9 cellular contexts compared by ENCODE assay signal in the genomic region with DNA sequence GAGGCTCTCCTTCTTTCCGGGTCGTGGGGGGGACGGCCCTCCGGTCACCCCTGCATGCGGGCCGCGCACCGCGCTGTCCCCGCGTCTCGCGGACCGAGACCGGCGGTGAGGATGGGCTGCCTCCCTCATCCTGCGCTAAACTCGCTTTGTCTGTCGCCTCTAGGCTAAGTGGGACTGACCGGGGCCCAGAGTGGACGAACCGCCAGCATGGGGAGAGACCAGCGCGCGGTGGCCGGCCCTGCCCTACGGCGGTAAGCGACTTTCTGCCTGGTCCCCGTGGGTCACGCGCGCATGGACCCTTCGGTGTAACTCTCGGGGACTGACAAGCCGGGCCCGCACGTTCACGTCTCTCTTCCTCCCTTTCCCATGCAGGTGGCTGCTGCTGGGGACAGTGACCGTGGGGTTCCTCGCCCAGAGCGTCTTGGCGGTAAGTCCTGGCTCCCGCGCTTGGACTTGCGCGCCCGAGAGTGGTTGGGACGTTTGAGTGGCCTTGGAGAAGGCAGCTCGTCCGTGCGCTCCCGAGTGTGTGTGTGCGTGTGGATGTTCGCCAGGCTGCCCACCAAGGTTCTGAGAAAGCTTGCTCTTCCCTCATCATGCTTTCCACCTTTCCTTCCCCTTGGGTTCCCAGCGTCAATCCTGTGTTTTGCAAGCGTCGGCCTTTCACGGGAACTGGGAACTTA. TPM values are rescaled to one million over a fixed set of nuclear protein-coding genes. Genes with fewer than 3 reads are reported as not detected.
A peak's percentile ranks its signal among the peaks of the same experiment; 100 is the strongest.
DNase-seq lines count a peak whose midpoint lies in the region; ATAC-seq and TF ChIP-seq lines count a peak whose summit lies in the region.
"Had no signal": no experiment of that assay in that cellular context is flagged by ENCODE, and none has a peak within 500 bp of the region (broad histone marks: within the 10 kb centered on the region; RNA-seq: fewer than 3 reads in every experiment).

No MANE protein-coding gene starts in this region.

- no peak for DNase-seq in activated naive CD4-positive, alpha-beta T cell treated with anti-CD3 and anti-CD28 coated beads for 36 hours
- DNase-seq in activated naive CD4-positive, alpha-beta T cell treated with Interleukin-2 at 50 U/mL for 16 hours = no peak
- DNase-seq in mesendoderm = peak; percentile 37
- no peak for DNase-seq in upper lobe of right lung
- no peak for DNase-seq in NCI-H69 (lab: John Stamatoyannopoulos, UW)
- DNase-seq in activated CD4-positive, alpha-beta T cell treated with anti-CD3 and anti-CD28 coated beads for 4 hours = no peak

- no peak overlapping the region for H4K5ac ChIP-seq in mesendoderm (ENCODE audit: low read length)

- H3K9ac ChIP-seq in mesendoderm (ENCODE audit: low read length) = peak overlapping the region; percentile 81

- no peak overlapping the region for H3K4ac ChIP-seq in mesendoderm (ENCODE audit: low read depth, low read length)

- peak overlapping the region; percentile 95 for H3K18ac ChIP-seq in mesendoderm (ENCODE audit: low read length)

- H3K27ac Mint-ChIP-seq in activated naive CD4-positive, alpha-beta T cell treated with anti-CD3 and anti-CD28 coated beads for 36 hours = no peak overlapping the region

- no peak for TF ChIP-seq CTCF in upper lobe of right lung (IDR thresholded peaks at IDR 0.05)

- H3K4me3 Mint-ChIP-seq in activated naive CD4-positive, alpha-beta T cell treated with anti-CD3 and anti-CD28 coated beads for 36 hours = peak overlapping the region; percentile 28

- H3K36me3 ChIP-seq in ectodermal cell (ENCODE audit: control insufficient read depth, insufficient read depth, low read length) (peaks cover 5% of the 10 kb centered on the region), mesendoderm (ENCODE audit: control insufficient read depth, insufficient read depth, low read length) (no peaks in the 10 kb centered on the region), upper lobe of right lung (no peaks in the 10 kb centered on the region)

- H3K36me3 Mint-ChIP-seq in activated naive CD4-positive, alpha-beta T cell treated with anti-CD3 and anti-CD28 coated beads for 36 hours (ENCODE audit: low read depth) = no peaks in the 10 kb centered on the region

- H3K27me3 Mint-ChIP-seq in activated naive CD4-positive, alpha-beta T cell treated with anti-CD3 and anti-CD28 coated beads for 36 hours (ENCODE audit: low read depth) = peaks cover 68% of the 10 kb centered on the region

- H3K27ac ChIP-seq in ectodermal cell (ENCODE audit: insufficient read depth, low read depth, low read length, poor library complexity, severe bottlenecking) = no peak overlapping the region
- H3K27ac ChIP-seq in mesendoderm (ENCODE audit: low read depth, low read length) = peak overlapping the region; percentile 29
- H3K27ac ChIP-seq in upper lobe of right lung = peak overlapping the region; percentile 89

- H4K8ac ChIP-seq in mesendoderm (ENCODE audit: low read depth, low read length) = no peak overlapping the region

- H3K9me3 ChIP-seq in ectodermal cell (ENCODE audit: control insufficient read depth, low read length) = no peaks in the 10 kb centered on the region
- H3K9me3 ChIP-seq in upper lobe of right lung = no peaks in the 10 kb centered on the region

- peaks cover 15% of the 10 kb centered on the region for H3K79me2 ChIP-seq in mesendoderm (ENCODE audit: control insufficient read depth, insufficient read depth, low read length)

- intact Hi-C loops in activated naive CD4-positive, alpha-beta T cell treated with anti-CD3 and anti-CD28 coated beads for 36 hours (cut with micrococcal nuclease) = no loop called here
- intact Hi-C loops in upper lobe of right lung (cut with DNase I) = loop anchor here (10.0 kb wide), 1 partner anchor 83 kb away; no protein-coding TSS in a partner anchor

- no peak overlapping the region for H2BK15ac ChIP-seq in mesendoderm (replicated peaks; ENCODE audit: low read depth)

- H2BK120ac ChIP-seq in mesendoderm (ENCODE audit: low read depth, low read length) = no peak overlapping the region

- peaks cover 14% of the 10 kb centered on the region for H3K79me1 ChIP-seq in mesendoderm (ENCODE audit: low read length)

- 1% methylated on average over 59 of the region's 59 CpGs for WGBS in ectodermal cell, 2 experiments
- no CpG with 5 or more reads among the region's 59 CpGs for WGBS in mesendoderm (ENCODE audit: extremely low coverage, insufficient coverage, low lambda C conversion rate)

- peaks cover 13% of the 10 kb centered on the region for H3K4me1 Mint-ChIP-seq in activated naive CD4-positive, alpha-beta T cell treated with anti-CD3 and anti-CD28 coated beads for 36 hours (ENCODE audit: low read depth)

- CTCF ChIA-PET in activated naive CD4-positive, alpha-beta T cell treated with anti-CD3 and anti-CD28 coated beads for 36 hours (lab: Charles Lee) = interaction anchor here (1.1 kb wide), 1 partner anchor 17 kb away, joined by 3 read pairs; no protein-coding TSS in a partner anchor

- peak overlapping the region; percentile 67 for H3K4me2 ChIP-seq in mesendoderm (ENCODE audit: low read length)

- peak overlapping the region; percentile 35 for H2BK5ac ChIP-seq in mesendoderm (ENCODE audit: low read length)

- H3K27me3 ChIP-seq in ectodermal cell (ENCODE audit: control insufficient read depth, insufficient read depth, low read length, poor library complexity, severe bottlenecking) = peaks cover 8% of the 10 kb centered on the region
- H3K27me3 ChIP-seq in mesendoderm (ENCODE audit: insufficient read depth, low read length, poor library complexity) = no peaks in the 10 kb centered on the region
- H3K27me3 ChIP-seq in upper lobe of right lung = peaks cover 25% of the 10 kb centered on the region

- peak overlapping the region; percentile 93 for H3K56ac ChIP-seq in mesendoderm (ENCODE audit: low read length)

- peaks cover 25% of the 10 kb centered on the region for H3K4me1 ChIP-seq in ectodermal cell (ENCODE audit: control insufficient read depth, insufficient read depth, low read length)
- peaks cover 3% of the 10 kb centered on the region for H3K4me1 ChIP-seq in mesendoderm (ENCODE audit: control insufficient read depth, low read depth, low read length)
- H3K4me1 ChIP-seq in upper lobe of right lung = peaks cover 31% of the 10 kb centered on the region

- ATAC-seq in upper lobe of right lung (peak; percentile 11), GM18511 (IDR thresholded peaks at IDR 0.05; ENCODE audit: unreplicated experiment) (no peak)

- no peaks in the 10 kb centered on the region for H3K9me3 Mint-ChIP-seq in activated naive CD4-positive, alpha-beta T cell treated with anti-CD3 and anti-CD28 coated beads for 36 hours

- peak overlapping the region; percentile 78 for H3K4me3 ChIP-seq in ectodermal cell (ENCODE audit: insufficient read depth, low read depth, low read length)
- peak overlapping the region; percentile 63 for H3K4me3 ChIP-seq in mesendoderm (ENCODE audit: low read length)
- H3K4me3 ChIP-seq in upper lobe of right lung = peak overlapping the region; percentile 71

- peak overlapping the region; percentile 69 for H3K23ac ChIP-seq in mesendoderm (ENCODE audit: low read length)

- H2AK5ac ChIP-seq in mesendoderm (ENCODE audit: low read length) = no peak overlapping the region

RNA-seq across cellular contexts. Expression of a gene that starts 0.8 kb away (rescaled TPM):
- not detected for total RNA-seq in activated naive CD4-positive, alpha-beta T cell treated with anti-CD3 and anti-CD28 coated beads for 36 hours
- 127 TPM for polyA plus RNA-seq in ectodermal cell (2013, experiment 1 of 4)
- 125 TPM for polyA plus RNA-seq in ectodermal cell (2013, experiment 2 of 4)
- polyA plus RNA-seq in ectodermal cell (2013, experiment 3 of 4) = 124 TPM
- 132 TPM for polyA plus RNA-seq in ectodermal cell (2013, experiment 4 of 4)
- polyA plus RNA-seq in mesendoderm (2013, experiment 1 of 2) = 32.1 TPM
- 31.1 TPM for polyA plus RNA-seq in mesendoderm (2013, experiment 2 of 2)
- 273 TPM for total RNA-seq in upper lobe of right lung
- total RNA-seq: T-helper 2 cell treated with Interferon-gamma antibody and Interleukin-4, amounts not matched to agents 100 ng/mL and 5 ng/mL, for 36 hours had no signal

RNA-seq across cellular contexts. Expression of a gene that starts 0.9 kb away (rescaled TPM):
- total RNA-seq in activated naive CD4-positive, alpha-beta T cell treated with anti-CD3 and anti-CD28 coated beads for 36 hours = under 1 TPM in 1 of 2 experiments, not detected in 1; 0.07 TPM
- polyA plus RNA-seq in ectodermal cell (2013, experiment 1 of 4) = 102 TPM
- polyA plus RNA-seq in ectodermal cell (2013, experiment 2 of 4) = 103 TPM
- 89.1 TPM for polyA plus RNA-seq in ectodermal cell (2013, experiment 3 of 4)
- polyA plus RNA-seq in ectodermal cell (2013, experiment 4 of 4) = 97.5 TPM
- 28.0 TPM for polyA plus RNA-seq in mesendoderm (2013, experiment 1 of 2)
- polyA plus RNA-seq in mesendoderm (2013, experiment 2 of 2) = 29.2 TPM
- total RNA-seq in upper lobe of right lung = 242 TPM
- total RNA-seq: T-helper 2 cell treated with Interferon-gamma antibody and Interleukin-4, amounts not matched to agents 100 ng/mL and 5 ng/mL, for 36 hours had no signal

Comparison
In these comparisons a context has a peak if more than half of its experiments do, and no peak if none do; other contexts are left out.
1. RNA of a gene that starts 0.8 kb away (total RNA-seq): 273 TPM in upper lobe of right lung (single experiment); not detected in activated naive CD4-positive, alpha-beta T cell treated with anti-CD3 and anti-CD28 coated beads for 36 hours; every median in the first group is over 100 times any median in the second.
2. RNA of a gene that starts 0.9 kb away (total RNA-seq): 242 TPM in upper lobe of right lung (single experiment); 0.07 TPM in activated naive CD4-positive, alpha-beta T cell treated with anti-CD3 and anti-CD28 coated beads for 36 hours; every median in the first group is over 100 times any median in the second.
3. Peak in every context shown above with its lines, with median percentiles within 50 percentile points of each other: H3K4me3 ChIP-seq.